8 cellular contexts compared by ENCODE assay signal in the genomic region with DNA sequence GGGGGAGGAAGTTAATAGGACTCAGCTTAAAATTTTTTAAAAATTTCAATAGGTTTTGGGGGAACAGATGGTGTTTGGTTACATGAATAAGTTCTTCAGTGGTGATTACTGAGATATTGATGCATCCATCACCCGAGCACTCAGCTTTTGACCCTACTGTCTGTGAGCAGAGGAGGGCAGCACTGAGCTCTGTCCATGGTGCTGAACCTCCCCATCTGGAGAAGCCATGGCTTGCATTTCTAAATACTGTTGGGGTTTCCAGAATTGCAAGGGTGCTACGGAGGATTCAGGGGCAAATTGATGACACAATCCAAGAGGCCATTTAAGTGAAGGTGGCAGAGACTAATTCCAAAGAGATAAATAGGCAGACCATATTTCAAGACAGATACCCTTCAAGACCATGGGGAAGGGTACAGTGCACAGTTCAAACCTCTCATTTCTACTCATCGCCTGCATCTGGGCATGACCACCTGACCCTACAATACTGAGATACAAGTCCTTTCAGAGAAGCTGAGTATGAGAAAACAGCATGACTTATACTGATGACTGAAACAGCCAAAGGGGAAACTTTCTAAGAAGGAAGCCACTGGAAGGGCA. TPM values are rescaled to one million over a fixed set of nuclear protein-coding genes. Genes with fewer than 3 reads are reported as not detected.
A peak's percentile ranks its signal among the peaks of the same experiment; 100 is the strongest.
DNase-seq lines count a peak whose midpoint lies in the region; ATAC-seq and TF ChIP-seq lines count a peak whose summit lies in the region.

No MANE protein-coding gene starts in this region.

- no peaks in the 10 kb centered on the region for H3K9me3 ChIP-seq in OCI-LY7 (ENCODE audit: low read length)
- H3K9me3 ChIP-seq in parathyroid adenoma (ENCODE audit: control insufficient read depth, low read length): no peaks in the 10 kb centered on the region
- H3K9me3 ChIP-seq in upper lobe of right lung: no peaks in the 10 kb centered on the region

- H3K4me3 ChIP-seq in OCI-LY7 (ENCODE audit: low read depth, low read length, poor library complexity, severe bottlenecking) (no peak overlapping the region), fibroblast of villous mesenchyme (ENCODE audit: low read depth, low read length) (no peak overlapping the region), parathyroid adenoma (ENCODE audit: low read depth, low read length) (no peak overlapping the region), upper lobe of right lung (no peak overlapping the region)

- no peak overlapping the region for H3K9ac ChIP-seq in parathyroid adenoma

- H4K20me1 ChIP-seq in OCI-LY7 (ENCODE audit: insufficient read depth, low read length): no peaks in the 10 kb centered on the region; the same call in 1 of the 2 replicates

- no peak overlapping the region for H3K4me3 Mint-ChIP-seq in activated T-cell treated with anti-CD3 and anti-CD28 coated beads, Interleukin-2, amount 50 U/mL, for 24 hours

- no peaks in the 10 kb centered on the region for H3K27me3 ChIP-seq in parathyroid adenoma (ENCODE audit: control insufficient read depth, insufficient read depth, low read length)
- peaks cover 36% of the 10 kb centered on the region for H3K27me3 ChIP-seq in upper lobe of right lung

- peaks cover 4% of the 10 kb centered on the region for H3K9me3 Mint-ChIP-seq in activated T-cell treated with anti-CD3 and anti-CD28 coated beads, Interleukin-2, amount 50 U/mL, for 24 hours

- ATAC-seq in upper lobe of right lung (peak; percentile 75), GM21447 (IDR thresholded peaks at IDR 0.05; ENCODE audit: unreplicated experiment) (no peak)

- H3K27me3 Mint-ChIP-seq in activated T-cell treated with anti-CD3 and anti-CD28 coated beads, Interleukin-2, amount 50 U/mL, for 24 hours: peaks cover 85% of the 10 kb centered on the region

- no peak overlapping the region for H3K27ac ChIP-seq in OCI-LY7 (ENCODE audit: low read depth, low read length, poor library complexity, severe bottlenecking)
- no peak overlapping the region for H3K27ac ChIP-seq in parathyroid adenoma
- no peak overlapping the region for H3K27ac ChIP-seq in upper lobe of right lung

- no TSS peak for BruUV-seq in OCI-LY7 (replicated peaks; lab: Mats Ljungman, UMichigan)

- POLR2A ChIA-PET in OCI-LY7 (lab: Charles Lee): interaction anchor here (0.6 kb wide), 1 partner anchor 322 kb away, joined by 8 read pairs; no protein-coding TSS in a partner anchor

- no peak overlapping the region for H3K27ac Mint-ChIP-seq in activated T-cell treated with anti-CD3 and anti-CD28 coated beads, Interleukin-2, amount 50 U/mL, for 24 hours

- CTCF ChIA-PET in OCI-LY7 (lab: Charles Lee; ENCODE audit: unreplicated experiment): no interaction called here

- in situ Hi-C loops in GM13976 (cut with MboI; ENCODE audit: low sequenced_read_pairs, unreplicated experiment): no loop called here

- no peak overlapping the region for H2AFZ ChIP-seq in OCI-LY7 (ENCODE audit: low read length)
- H2AFZ ChIP-seq in parathyroid adenoma: no peak overlapping the region

- H3K4me1 ChIP-seq in OCI-LY7 (ENCODE audit: insufficient read depth, low read length, poor library complexity, severe bottlenecking): no peaks in the 10 kb centered on the region
- no peaks in the 10 kb centered on the region for H3K4me1 ChIP-seq in parathyroid adenoma
- no peaks in the 10 kb centered on the region for H3K4me1 ChIP-seq in upper lobe of right lung

- DNase-seq in A172 (ENCODE audit: low spot score) (peak; percentile 74), GM13976 (ENCODE audit: low spot score) (peak; percentile 77), OCI-LY7 (ENCODE audit: low spot score) (peak; percentile 67), fibroblast of villous mesenchyme (ENCODE audit: low read depth) (peak; percentile 72), upper lobe of right lung (peak; percentile 67)
- peak; percentile 64 for DNase-seq in activated T-cell treated with anti-CD3 and anti-CD28 coated beads, Interleukin-2, amount 50 U/mL, for 24 hours

- H3K36me3 ChIP-seq in OCI-LY7 (ENCODE audit: insufficient read depth, low read length): no peaks in the 10 kb centered on the region
- no peaks in the 10 kb centered on the region for H3K36me3 ChIP-seq in parathyroid adenoma (ENCODE audit: control insufficient read depth, insufficient read depth, low read length)
- H3K36me3 ChIP-seq in upper lobe of right lung: no peaks in the 10 kb centered on the region

- no peaks in the 10 kb centered on the region for H3K4me1 Mint-ChIP-seq in activated T-cell treated with anti-CD3 and anti-CD28 coated beads, Interleukin-2, amount 50 U/mL, for 24 hours (ENCODE audit: low read depth)

- no peak overlapping the region for H3K4me2 ChIP-seq in OCI-LY7 (ENCODE audit: low read length)
- no peak overlapping the region for H3K4me2 ChIP-seq in parathyroid adenoma (ENCODE audit: low read length)

- H3K9me2 ChIP-seq in OCI-LY7 (ENCODE audit: insufficient read depth, low read length): no peaks in the 10 kb centered on the region

- H3K36me3 Mint-ChIP-seq in activated T-cell treated with anti-CD3 and anti-CD28 coated beads, Interleukin-2, amount 50 U/mL, for 24 hours (ENCODE audit: low read depth): no peaks in the 10 kb centered on the region

- H3K79me2 ChIP-seq in OCI-LY7 (ENCODE audit: insufficient read depth, low read depth, low read length): no peaks in the 10 kb centered on the region
- no peaks in the 10 kb centered on the region for H3K79me2 ChIP-seq in parathyroid adenoma

- intact Hi-C loops in OCI-LY7 (cut with micrococcal nuclease; ENCODE audit: unreplicated experiment) (no loop called here), upper lobe of right lung (cut with DNase I) (no loop called here)

- TF ChIP-seq CTCF in GM13976 (IDR thresholded peaks at IDR 0.05; ENCODE audit: borderline replicate concordance, control extremely low read depth, extremely low read depth, insufficient read depth, missing control alignments) (no peak), OCI-LY7 (conservative IDR thresholded peaks at IDR 0.05; ENCODE audit: low read length) (peak; percentile 56), fibroblast of villous mesenchyme (IDR thresholded peaks at IDR 0.05; ENCODE audit: insufficient read depth, low read depth, low read length) (peak; percentile 46), parathyroid adenoma (IDR thresholded peaks at IDR 0.05) (peak; percentile 15), upper lobe of right lung (IDR thresholded peaks at IDR 0.05) (peak; percentile 17)

RNA-seq across cellular contexts. Expression of a gene that starts 17.2 kb away (rescaled TPM):
- not detected in 2 replicates for total RNA-seq in A172 (2014; rRNA removed; shearing (Covaris generic))
- total RNA-seq in OCI-LY7 (2014; rRNA removed; shearing (Covaris generic)): not detected in 2 replicates
- not detected in 2 replicates for total RNA-seq in OCI-LY7 (2022)
- under 0.01 TPM in 1 of 2 replicates, not detected in the other for total RNA-seq in fibroblast of villous mesenchyme
- 0.06 TPM for total RNA-seq in upper lobe of right lung
